1 cellular context compared by ENCODE assay signal in genomic region chr4:704971-705277, GRCh38.
A peak's percentile ranks its signal among the peaks of the same experiment; 100 is the strongest.
TF ChIP-seq lines count a peak whose summit lies in the region.

No MANE protein-coding gene starts in this region.

TF ChIP-seq in K562, 482 proteins besides CTCF, POLR2A, EP300 and RAD21 (continued from another document):
- TF ChIP-seq ATF4 (CRISPR knock-in tag; IDR thresholded peaks at IDR 0.05) (no peak), TSC22D4 (tag; IDR thresholded peaks at IDR 0.05) (peak; percentile 33; the same call in 1 of the 2 replicates), MGA (IDR thresholded peaks at IDR 0.05) (no peak), ATF1 (CRISPR knock-in tag; IDR thresholded peaks at IDR 0.05) (no peak), ATF1 (tag; IDR thresholded peaks at IDR 0.05) (no peak), SRSF7 (optimal IDR thresholded peaks at IDR 0.05; ENCODE audit: low read depth, low read length) (no peak), PCBP1 (IDR thresholded peaks at IDR 0.05; ENCODE audit: low read depth, low read length, poor library complexity, severe bottlenecking) (no peak), ZNF280A (IDR thresholded peaks at IDR 0.05; ENCODE audit: low read depth, partially characterized antibody) (peak; percentile 42)
